Comparison of ENCODE assay signal across 9 cellular contexts in the genomic region with DNA sequence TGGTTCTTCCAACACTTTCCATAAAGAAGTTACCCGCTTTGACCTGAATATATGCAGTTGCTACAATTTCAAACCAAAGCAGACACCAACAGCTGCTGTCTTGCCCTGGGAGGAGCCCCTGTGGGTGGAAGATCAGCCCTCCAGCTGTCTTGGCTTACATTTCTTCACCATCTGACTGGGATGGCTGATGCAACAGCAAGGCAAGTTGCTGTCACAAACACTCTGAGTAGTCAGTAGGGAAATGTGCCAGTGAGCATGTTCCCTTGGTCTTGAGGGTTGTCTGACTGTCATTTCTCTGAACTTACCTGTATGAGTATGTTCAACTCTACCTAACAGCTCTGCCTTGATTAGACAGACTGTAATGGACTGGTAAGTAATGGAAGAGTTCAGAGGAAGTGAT.
DNase-seq lines count a peak whose midpoint lies in the region; ATAC-seq and TF ChIP-seq lines count a peak whose summit lies in the region.
"Had no signal": no experiment of that assay in that cellular context is flagged by ENCODE, and none has a peak within 500 bp of the region (broad histone marks: within the 10 kb centered on the region; RNA-seq: fewer than 3 reads in every experiment).

No MANE protein-coding gene starts in this region.

- H3K27ac ChIP-seq in right atrium auricular region = no peak overlapping the region
- H3K27ac ChIP-seq in subcutaneous abdominal adipose tissue (ENCODE audit: low read depth, low read length) = peak overlapping the region; percentile 19
- H3K27ac ChIP-seq: cardiac muscle cell had no signal

- ATAC-seq in Right ventricle myocardium superior (ENCODE audit: poor library complexity) = no peak
- ATAC-seq in GM18907 (IDR thresholded peaks at IDR 0.05; ENCODE audit: unreplicated experiment) = no peak

- no peak for TF ChIP-seq POLR2A in erythroblast (IDR thresholded peaks at IDR 0.05; ENCODE audit: low read length)

- H3K4me3 ChIP-seq in right atrium auricular region (no peak overlapping the region), subcutaneous abdominal adipose tissue (ENCODE audit: low read depth in 1 of 5, low read length in 5 of 5) (no peak overlapping the region)
- H3K4me3 ChIP-seq: cardiac muscle cell had no signal

- peak; percentile 47 for DNase-seq in Right ventricle myocardium superior
- no peak for DNase-seq in right atrium auricular region (ENCODE audit: low spot score)
- peak; percentile 41 for DNase-seq in NCI-H524 treated with DMSO at 0.1 percent for 48 hours (lab: John Stamatoyannopoulos, UW)
- DNase-seq in erythroblast (lab: John Stamatoyannopoulos, UW) = peak; percentile 14 to 66
- no peak for DNase-seq in activated effector memory CD4-positive, alpha-beta T cell treated with anti-CD3 and anti-CD28 coated beads, Interleukin-2, amount 50 U/mL, for 16 hours
- no peak for DNase-seq in NCI-H146 (lab: John Stamatoyannopoulos, UW)

- H3K36me3 ChIP-seq in right atrium auricular region (no peaks in the 10 kb centered on the region), subcutaneous abdominal adipose tissue (ENCODE audit: control insufficient read depth in 5 of 5, insufficient read depth in 5 of 5, low read length in 5 of 5) (no peaks in the 10 kb centered on the region)
- H3K36me3 ChIP-seq: cardiac muscle cell had no signal

- intact Hi-C loops in Right ventricle myocardium superior (cut with DNase I) = no loop called here

- H3K27me3 ChIP-seq in right atrium auricular region (no peaks in the 10 kb centered on the region), subcutaneous abdominal adipose tissue (ENCODE audit: control insufficient read depth in 5 of 5, insufficient read depth in 4 of 5, low read length in 5 of 5) (no peaks in the 10 kb centered on the region)
- H3K27me3 ChIP-seq: cardiac muscle cell had no signal

- no peak for TF ChIP-seq CTCF in right atrium auricular region (IDR thresholded peaks at IDR 0.05)

- H3K9ac ChIP-seq in subcutaneous abdominal adipose tissue (ENCODE audit: low read length in 5 of 5) = no peak overlapping the region

- H3K9me3 ChIP-seq in right atrium auricular region = no peaks in the 10 kb centered on the region
- H3K9me3 ChIP-seq in subcutaneous abdominal adipose tissue (ENCODE audit: control insufficient read depth in 5 of 5, low read length in 5 of 5) = no peaks in the 10 kb centered on the region

- H3K4me1 ChIP-seq in right atrium auricular region (peaks cover 0 to 29% of the 10 kb centered on the region in 2 donors), subcutaneous abdominal adipose tissue (ENCODE audit: control insufficient read depth in 5 of 5, insufficient read depth in 5 of 5, low read length in 5 of 5) (peaks cover 5 to 56% (median 33%) of the 10 kb centered on the region in 5 donors)

Comparison
In these comparisons a context has a peak if more than half of its experiments do, and no peak if none do; other contexts are left out.
1. DNase-seq: peak in Right ventricle myocardium superior (single experiment), NCI-H524 treated with DMSO at 0.1 percent for 48 hours (single experiment) and erythroblast (2 of 2); none in right atrium auricular region (single experiment), activated effector memory CD4-positive, alpha-beta T cell treated with anti-CD3 and anti-CD28 coated beads, Interleukin-2, amount 50 U/mL, for 16 hours (single experiment) and NCI-H146 (single experiment).